In genomic region chr14:88325883-88326282, GRCh38 we compare ENCODE assay signal across 18 cellular contexts. TPM values are rescaled to one million over a fixed set of nuclear protein-coding genes. Genes with fewer than 3 reads are reported as not detected.
DNase-seq lines count a peak whose midpoint lies in the region; ATAC-seq and TF ChIP-seq lines count a peak whose summit lies in the region.
"Had no signal": no experiment of that assay in that cellular context is flagged by ENCODE, and none has a peak within 500 bp of the region (broad histone marks: within the 10 kb centered on the region; RNA-seq: fewer than 3 reads in every experiment).

No MANE protein-coding gene starts in this region.

- peak overlapping the region; percentile 63 to 78 (median 75) for H3K4me3 Mint-ChIP-seq in nephron

- no peak for TF ChIP-seq CTCF in esophagus muscularis mucosa (IDR thresholded peaks at IDR 0.05)
- no peak for TF ChIP-seq CTCF in nephron (IDR thresholded peaks at IDR 0.05; ENCODE audit: unreplicated experiment in 3 of 3)
- no peak for TF ChIP-seq CTCF in psoas muscle (IDR thresholded peaks at IDR 0.05)

- no peak overlapping the region for H3K4me3 ChIP-seq in BLaER1
- peak overlapping the region; percentile 31 for H3K4me3 ChIP-seq in NT2/D1 (ENCODE audit: insufficient read length, low read depth)
- no peak overlapping the region for H3K4me3 ChIP-seq in esophagus muscularis mucosa
- no peak overlapping the region for H3K4me3 ChIP-seq in psoas muscle
- H3K4me3 ChIP-seq: Peyer's patch had no signal

- 0 out of 2 replicates have a peak, but pooled peaks cover 8% of the 10 kb centered on the region for H4K20me1 ChIP-seq in BLaER1

- H3K4me1 ChIP-seq in BLaER1: peaks cover 25% of the 10 kb centered on the region
- peaks cover 1% of the 10 kb centered on the region for H3K4me1 ChIP-seq in NT2/D1 (ENCODE audit: insufficient read depth, insufficient read length)
- H3K4me1 ChIP-seq in esophagus muscularis mucosa: peaks cover 7 to 32% (median 24%) of the 10 kb centered on the region in 4 donors
- H3K4me1 ChIP-seq in psoas muscle: no peaks in the 10 kb centered on the region

- H3K9me3 ChIP-seq in BLaER1: 0 out of 2 replicates have a peak, but pooled peaks cover 4% of the 10 kb centered on the region
- 0 out of 2 replicates have a peak, but pooled peaks cover 8% of the 10 kb centered on the region for H3K9me3 ChIP-seq in NT2/D1 (ENCODE audit: insufficient read depth, low read length)
- H3K9me3 ChIP-seq in esophagus muscularis mucosa: no peaks in the 10 kb centered on the region
- no peaks in the 10 kb centered on the region for H3K9me3 ChIP-seq in psoas muscle
- H3K9me3 ChIP-seq: Peyer's patch had no signal

- no peak for TF ChIP-seq EP300 in esophagus muscularis mucosa (IDR thresholded peaks at IDR 0.05)

- no peak overlapping the region for H3K9ac ChIP-seq in BLaER1
- no peak overlapping the region for H3K9ac ChIP-seq in NT2/D1 (ENCODE audit: insufficient read length, low read depth)

- H3K36me3 Mint-ChIP-seq in nephron (ENCODE audit: low read depth): no peaks in the 10 kb centered on the region

- H3K4me2 ChIP-seq in BLaER1: 0 out of 2 replicates have a peak overlapping the region, but pooled peaks have one; percentile 7

- H3K36me3 ChIP-seq in BLaER1 (no peaks in the 10 kb centered on the region), NT2/D1 (ENCODE audit: insufficient read depth, insufficient read length, low read length) (no peaks in the 10 kb centered on the region), esophagus muscularis mucosa (no peaks in the 10 kb centered on the region), psoas muscle (ENCODE audit: insufficient read depth in 1 of 2, low read depth in 1 of 2) (no peaks in the 10 kb centered on the region)
- H3K36me3 ChIP-seq: Peyer's patch had no signal

- H3K9me3 Mint-ChIP-seq in nephron: peaks cover 10% of the 10 kb centered on the region

- no peak for TF ChIP-seq POLR2A in esophagus muscularis mucosa (IDR thresholded peaks at IDR 0.05; ENCODE audit: low read depth)

- intact Hi-C loops in esophagus muscularis mucosa (cut with DNase I): no loop called here
- intact Hi-C loops in psoas muscle (cut with DNase I): no loop called here
- intact Hi-C loops in left cardiac atrium (cut with DNase I): no loop called here
- intact Hi-C loops in posterior vena cava (cut with DNase I): no loop called here

- DNase-seq in NT2/D1 (ENCODE audit: low read depth, low spot score) (no peak), esophagus muscularis mucosa (ENCODE audit: extremely low spot score) (peak; percentile 90), psoas muscle (no peak), left cardiac atrium (no peak), posterior vena cava (ENCODE audit: low spot score) (no peak)
- DNase-seq: 8988T, Karpas-422, MM.1S, NCI-H1105, NCI-H1694 treated with DMSO at 0.1 percent for 48 hours, NCI-H446, NCI-H748 treated with DMSO at 0.1 percent for 48 hours, Peyer's patch, SHP77 had no signal

- no peaks in the 10 kb centered on the region for H3K4me1 Mint-ChIP-seq in nephron

- ATAC-seq in psoas muscle (no peak), HG02981 (IDR thresholded peaks at IDR 0.05; ENCODE audit: unreplicated experiment) (no peak), left cardiac atrium (no peak)

- H3K27me3 ChIP-seq in BLaER1 (peaks cover 61% of the 10 kb centered on the region), NT2/D1 (ENCODE audit: insufficient read depth, insufficient read length) (peaks cover 86% of the 10 kb centered on the region), esophagus muscularis mucosa (peaks cover 0 to 76% (median 23%) of the 10 kb centered on the region in 4 donors), psoas muscle (ENCODE audit: insufficient read depth in 3 of 3, low read length in 2 of 3) (peaks cover 4 to 70% (median 23%) of the 10 kb centered on the region in 3 donors)

- WGBS in esophagus muscularis mucosa: 14% methylated on average over 5 of the region's 5 CpGs
- 11 to 13% (median 12%) methylated on average over 5 of the region's 5 CpGs for WGBS in psoas muscle, 3 donors

- H3K27me3 Mint-ChIP-seq in nephron (ENCODE audit: low read depth): peaks cover 74% of the 10 kb centered on the region

- H3K27ac ChIP-seq in BLaER1 (no peak overlapping the region), esophagus muscularis mucosa (replicated peaks in 1 of 4) (no peak overlapping the region), psoas muscle (no peak overlapping the region)
- H3K27ac ChIP-seq: C4-2B, Peyer's patch had no signal

- H3K27ac Mint-ChIP-seq in nephron: no peak overlapping the region

RNA-seq across cellular contexts. Expression of gene KCNK10, which starts 2.8 kb away (rescaled TPM):
- under 1 TPM in 1 of 4 donors, not detected in 3; 0.17 TPM for total RNA-seq in esophagus muscularis mucosa
- not detected for total RNA-seq in psoas muscle
- under 1 TPM in 1 of 3 donors, not detected in 2; under 0.01 TPM for polyA plus RNA-seq in psoas muscle
- not detected for total RNA-seq in left cardiac atrium
- not detected for total RNA-seq in posterior vena cava

RNA-seq across cellular contexts. Expression of gene SPATA7, which starts 59.6 kb away (rescaled TPM):
- total RNA-seq in esophagus muscularis mucosa (10 to 100 TPM; 16.2 to 34.5 (median 20.4) TPM), psoas muscle (1 to 10 TPM; 3.3 to 9.7 (median 6.2) TPM), left cardiac atrium (10 to 100 TPM in 1 of 2 donors, 1 to 10 TPM in 1; 6.3 to 10.8 TPM), posterior vena cava (10 to 100 TPM in 1 of 2 donors, 1 to 10 TPM in 1; 9.4 to 15.5 TPM)
- 1 to 10 TPM; 2.1 to 7.4 (median 4.8) TPM for polyA plus RNA-seq in psoas muscle
